8 cellular contexts compared by ENCODE assay signal in genomic region chr19:50723735-50724521, GRCh38. TPM values are rescaled to one million over a fixed set of nuclear protein-coding genes. Genes with fewer than 3 reads are reported as not detected.
A peak's percentile ranks its signal among the peaks of the same experiment; 100 is the strongest.
DNase-seq lines count a peak whose midpoint lies in the region; ATAC-seq and TF ChIP-seq lines count a peak whose summit lies in the region.

No MANE protein-coding gene starts in this region.

- peak overlapping the region; percentile 51 to 71 for H3K4me3 ChIP-seq in ascending aorta
- H3K4me3 ChIP-seq in lower leg skin (ENCODE audit: low read depth, poor library complexity, severe bottlenecking): peak overlapping the region; percentile 38
- H3K4me3 ChIP-seq in thyroid gland (replicated peaks in 1 of 3): peak overlapping the region in 2 of 3 donors; percentile 13 to 55

- intact Hi-C loops in ascending aorta (cut with DNase I): no loop called here
- intact Hi-C loops in lower leg skin (cut with DNase I; ENCODE audit: low total_unique reads): no loop called here
- intact Hi-C loops in thyroid gland (cut with DNase I): loop anchor here (5.0 kb wide), 1 partner anchor 383 kb away; the partner anchor contains the start of gene CTU1

- 8 to 11% methylated on average over 15 to 31 of the region's 31 CpGs for WGBS in lower leg skin, 2 donors
- WGBS in thyroid gland, 2 donors: 8 to 10% methylated on average over 10 to 18 of the region's 31 CpGs

- peaks cover 9 to 12% of the 10 kb centered on the region in 2 donors for H3K4me1 ChIP-seq in ascending aorta
- H3K4me1 ChIP-seq in thyroid gland: peaks cover 25 to 26% of the 10 kb centered on the region in 2 donors
- peaks cover 6% of the 10 kb centered on the region for H3K4me1 ChIP-seq in foreskin keratinocyte

- no peaks in the 10 kb centered on the region for H3K36me3 Mint-ChIP-seq in activated T-cell treated with anti-CD3 and anti-CD28 coated beads, Interleukin-2, amount 50 U/mL, for 4 hours (ENCODE audit: insufficient read depth)

- DNase-seq in activated T-cell treated with anti-CD3 and anti-CD28 coated beads, Interleukin-2, amount 50 U/mL, for 4 hours: no peak
- DNase-seq in activated T-cell treated with anti-CD3 and anti-CD28 coated beads, Interleukin-2, amount 50 U/mL, for 48 hours: no peak
- DNase-seq in ascending aorta (ENCODE audit: low spot score in 2 of 2) (no peak), lower leg skin (ENCODE audit: low spot score in 2 of 2) (no peak), thyroid gland (no peak), NCI-H2171 treated with DMSO at 0.1 percent for 48 hours (lab: John Stamatoyannopoulos, UW) (no peak), NCI-H345 treated with DMSO at 0.1 percent for 48 hours (lab: John Stamatoyannopoulos, UW; ENCODE audit: unreplicated experiment) (no peak), foreskin keratinocyte (no peak)

- H3K36me3 ChIP-seq in ascending aorta (no peaks in the 10 kb centered on the region), thyroid gland (no peaks in the 10 kb centered on the region)

- TF ChIP-seq CTCF in ascending aorta (IDR thresholded peaks at IDR 0.05): no peak
- no peak for TF ChIP-seq CTCF in lower leg skin (IDR thresholded peaks at IDR 0.05)
- no peak for TF ChIP-seq CTCF in thyroid gland (IDR thresholded peaks at IDR 0.05)
- TF ChIP-seq CTCF in foreskin keratinocyte (conservative IDR thresholded peaks at IDR 0.05): no peak

- no peak for ATAC-seq in activated T-cell treated with anti-CD3 and anti-CD28 coated beads, Interleukin-2, amount 50 U/mL, for 4 hours
- no peak for ATAC-seq in foreskin keratinocyte

- H3K4me1 Mint-ChIP-seq in activated T-cell treated with anti-CD3 and anti-CD28 coated beads, Interleukin-2, amount 50 U/mL, for 4 hours (ENCODE audit: low read depth): peaks cover 28% of the 10 kb centered on the region

- no peaks in the 10 kb centered on the region for H3K9me3 Mint-ChIP-seq in activated T-cell treated with anti-CD3 and anti-CD28 coated beads, Interleukin-2, amount 50 U/mL, for 4 hours

- H3K4me3 Mint-ChIP-seq in activated T-cell treated with anti-CD3 and anti-CD28 coated beads, Interleukin-2, amount 50 U/mL, for 4 hours: peak overlapping the region; percentile 62

- H3K27me3 ChIP-seq in ascending aorta (peaks cover 7% of the 10 kb centered on the region), thyroid gland (no peaks in the 10 kb centered on the region), foreskin keratinocyte (peaks cover 25% of the 10 kb centered on the region)

- TF ChIP-seq POLR2A in lower leg skin (IDR thresholded peaks at IDR 0.05): no peak
- TF ChIP-seq POLR2A in thyroid gland (IDR thresholded peaks at IDR 0.05): no peak

- peaks cover 74% of the 10 kb centered on the region for H3K27me3 Mint-ChIP-seq in activated T-cell treated with anti-CD3 and anti-CD28 coated beads, Interleukin-2, amount 50 U/mL, for 4 hours (ENCODE audit: low read depth)

- H3K9me3 ChIP-seq in ascending aorta (no peaks in the 10 kb centered on the region), thyroid gland (no peaks in the 10 kb centered on the region)

- peak overlapping the region in 1 of 2 donors; percentile 34 for H3K27ac ChIP-seq in ascending aorta
- H3K27ac ChIP-seq in thyroid gland: peak overlapping the region in 1 of 3 donors; percentile 34
- no peak overlapping the region for H3K27ac ChIP-seq in foreskin keratinocyte

RNA-seq across cellular contexts. Expression of gene CLEC11A, which starts 0.8 kb away (rescaled TPM):
- total RNA-seq in activated T-cell treated with anti-CD3 and anti-CD28 coated beads, Interleukin-2, amount 50 U/mL, for 4 hours: 1 to 10 TPM in 2 of 3 donors, under 1 TPM in 1; 0.52 to 1.4 (median 1.4) TPM
- total RNA-seq in ascending aorta (not detected), lower leg skin (10 to 100 TPM in 2 of 4 donors, 1 to 10 TPM in 2; 9.5 to 19.2 (median 11.9) TPM), thyroid gland (10 to 100 TPM in 1 of 4 donors, 1 to 10 TPM in 3; 5.0 to 16.0 (median 8.9) TPM), foreskin keratinocyte (1.7 and 2.1 TPM in 2 replicates)
- 3.0 and 4.9 TPM in 2 replicates for polyA plus RNA-seq in foreskin keratinocyte

RNA-seq across cellular contexts. Expression of gene SHANK1, which starts 4.3 kb away (rescaled TPM):
- total RNA-seq in activated T-cell treated with anti-CD3 and anti-CD28 coated beads, Interleukin-2, amount 50 U/mL, for 4 hours: under 1 TPM in 1 of 3 donors, not detected in 2; 0.03 TPM
- 1.3 TPM for total RNA-seq in ascending aorta
- 1 to 10 TPM in 2 of 4 donors, under 1 TPM in 2; 0.30 to 1.6 (median 0.67) TPM for total RNA-seq in lower leg skin
- under 1 TPM in 2 of 4 donors, not detected in 2; 0.10 to 0.45 TPM for total RNA-seq in thyroid gland
- 0.21 and 0.37 TPM in 2 replicates for total RNA-seq in foreskin keratinocyte
- 0.08 and 0.15 TPM in 2 replicates for polyA plus RNA-seq in foreskin keratinocyte

RNA-seq across cellular contexts. Expression of gene GPR32, which starts 46.3 kb away (rescaled TPM):
- not detected for total RNA-seq in activated T-cell treated with anti-CD3 and anti-CD28 coated beads, Interleukin-2, amount 50 U/mL, for 4 hours
- total RNA-seq in ascending aorta (not detected), lower leg skin (not detected), thyroid gland (not detected), foreskin keratinocyte (not detected in 2 replicates)
- polyA plus RNA-seq in foreskin keratinocyte: not detected in 2 replicates
